23 cellular contexts compared by ENCODE assay signal in the genomic region with DNA sequence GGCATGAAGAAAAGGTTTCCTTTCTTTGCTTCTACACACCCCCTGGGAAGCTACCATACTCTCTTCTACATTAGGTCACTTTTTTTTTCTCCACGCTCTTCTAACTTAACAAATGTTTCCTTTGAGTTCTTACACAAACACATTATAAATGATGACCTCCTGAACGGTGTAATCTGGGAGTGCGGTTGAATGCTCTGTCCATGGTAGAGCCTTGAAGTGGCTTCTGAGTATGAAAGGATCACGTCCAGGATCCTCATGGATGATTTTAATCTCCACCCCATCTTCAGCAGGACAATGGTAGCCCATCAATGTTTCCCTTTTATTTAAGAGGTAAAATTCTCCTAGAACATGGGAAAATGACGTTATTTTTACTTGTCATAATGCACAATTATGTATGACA.
"Had no signal": no experiment of that assay in that cellular context is flagged by ENCODE, and none has a peak within 500 bp of the region (broad histone marks: within the 10 kb centered on the region; RNA-seq: fewer than 3 reads in every experiment).

No MANE protein-coding gene starts in this region.

- H3K27me3 ChIP-seq: dorsolateral prefrontal cortex, gastrocnemius medialis, left lung, right atrium auricular region, tibial nerve, upper lobe of left lung had no signal

- H3K27ac Mint-ChIP-seq: mesothelial cell of epicardium; naive thymus-derived CD8-positive, alpha-beta T cell; nephron progenitor cell; stimulated activated naive B cell treated with anti-CD40 and anti-IgM and Interleukin-4, amounts not matched to agents 10 μg/mL and 1 μg/mL and 100 μg/mL, for 72 hours; stimulated activated naive CD8-positive, alpha-beta T cell treated with anti-CD3 and anti-CD28 coated beads, Interleukin-15, Interleukin-2, amounts not matched to agents 100 ng/mL and 50 ng/mL, for 24 hours had no signal

- H3K36me3 ChIP-seq: gastrocnemius medialis, left lung, prostate gland, right atrium auricular region, thoracic aorta, tibial nerve, upper lobe of left lung had no signal

- DNase-seq: dorsolateral prefrontal cortex; effector CD4-positive, alpha-beta T cell; gastrocnemius medialis; head of caudate nucleus; kidney; left lung; mesenchymal stem cell; naive thymus-derived CD8-positive, alpha-beta T cell; nephron progenitor cell; nucleus accumbens; small intestine; stimulated activated CD4-positive, alpha-beta T cell treated with anti-CD3 and anti-CD28 coated beads, Interleukin-15, amount 100 ng/mL, for 24 hours; stimulated activated CD4-positive, alpha-beta T cell treated with anti-CD3 and anti-CD28 coated beads, Interleukin-2, amount 100 ng/mL, for 48 hours; stimulated activated naive B cell treated with anti-CD40 and anti-IgM and Interleukin-4, amounts not matched to agents 10 μg/mL and 1 μg/mL and 100 μg/mL, for 72 hours; upper lobe of left lung had no signal

- H3K36me3 Mint-ChIP-seq: mesothelial cell of epicardium; naive thymus-derived CD8-positive, alpha-beta T cell; stimulated activated naive B cell treated with anti-CD40 and anti-IgM and Interleukin-4, amounts not matched to agents 10 μg/mL and 1 μg/mL and 100 μg/mL, for 72 hours had no signal

- H3K4me3 Mint-ChIP-seq: mesothelial cell of epicardium; naive thymus-derived CD8-positive, alpha-beta T cell; nephron progenitor cell; stimulated activated naive B cell treated with anti-CD40 and anti-IgM and Interleukin-4, amounts not matched to agents 10 μg/mL and 1 μg/mL and 100 μg/mL, for 72 hours; stimulated activated naive CD8-positive, alpha-beta T cell treated with anti-CD3 and anti-CD28 coated beads, Interleukin-15, Interleukin-2, amounts not matched to agents 100 ng/mL and 50 ng/mL, for 24 hours had no signal

- H3K4me1 ChIP-seq: gastrocnemius medialis, left lung, prostate gland, right atrium auricular region, tibial nerve, upper lobe of left lung had no signal

- H3K9me3 ChIP-seq: gastrocnemius medialis, left lung, prostate gland, right atrium auricular region, thoracic aorta, tibial nerve, upper lobe of left lung had no signal

- ATAC-seq: gastrocnemius medialis; left lung; naive thymus-derived CD8-positive, alpha-beta T cell; stimulated activated naive B cell treated with anti-CD40 and anti-IgM and Interleukin-4, amounts not matched to agents 10 μg/mL and 1 μg/mL and 100 μg/mL, for 72 hours had no signal

- H3K27ac ChIP-seq: dorsolateral prefrontal cortex, gastrocnemius medialis, left lung, prostate gland, right atrium auricular region, thoracic aorta, tibial nerve, upper lobe of left lung had no signal

- H3K9me3 Mint-ChIP-seq: mesothelial cell of epicardium, nephron progenitor cell had no signal

- H3K4me1 Mint-ChIP-seq: mesothelial cell of epicardium; naive thymus-derived CD8-positive, alpha-beta T cell; nephron progenitor cell; stimulated activated naive B cell treated with anti-CD40 and anti-IgM and Interleukin-4, amounts not matched to agents 10 μg/mL and 1 μg/mL and 100 μg/mL, for 72 hours had no signal

- H3K4me3 ChIP-seq: dorsolateral prefrontal cortex, gastrocnemius medialis, left lung, prostate gland, right atrium auricular region, thoracic aorta, tibial nerve, upper lobe of left lung had no signal

- H3K27me3 Mint-ChIP-seq: naive thymus-derived CD8-positive, alpha-beta T cell; stimulated activated naive CD8-positive, alpha-beta T cell treated with anti-CD3 and anti-CD28 coated beads, Interleukin-15, Interleukin-2, amounts not matched to agents 100 ng/mL and 50 ng/mL, for 24 hours had no signal

- FAIRE-seq: colon, kidney, small intestine, urothelium cell line had no signal
